Comparison of ENCODE assay signal across 1 cellular context in the genomic region with DNA sequence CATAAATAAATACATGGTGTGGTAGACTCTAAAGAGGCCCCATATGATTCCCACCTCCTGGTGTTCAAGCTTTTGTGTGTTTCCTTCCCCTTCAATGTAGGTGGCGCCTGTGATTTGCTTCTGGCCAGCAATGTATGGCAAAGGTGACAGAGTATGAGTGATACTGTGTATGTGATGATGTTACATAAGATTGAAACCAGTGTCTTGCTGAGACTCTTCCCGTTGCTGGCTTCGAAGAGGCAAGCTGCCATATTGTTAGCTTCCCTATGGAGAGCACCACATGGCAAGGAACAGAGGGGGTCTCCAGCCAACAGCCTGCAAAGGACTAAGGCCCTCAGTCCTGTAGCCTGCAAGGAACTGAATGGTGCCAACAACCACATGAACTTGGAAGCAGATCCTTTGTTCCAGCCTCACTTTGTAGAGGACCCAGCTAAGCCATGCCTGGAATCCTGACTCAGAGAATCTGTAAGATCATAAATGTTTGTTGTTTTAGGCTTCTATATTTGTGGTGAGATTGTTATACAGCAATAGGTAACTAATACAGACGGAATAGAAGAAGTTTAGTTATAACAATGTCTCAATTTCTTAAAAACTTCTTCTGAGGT.
TF ChIP-seq lines count a peak whose summit lies in the region.

No MANE protein-coding gene starts in this region.

TF ChIP-seq in K562, 482 proteins besides CTCF, POLR2A, EP300 and RAD21:
- TF ChIP-seq, protein P1, sequence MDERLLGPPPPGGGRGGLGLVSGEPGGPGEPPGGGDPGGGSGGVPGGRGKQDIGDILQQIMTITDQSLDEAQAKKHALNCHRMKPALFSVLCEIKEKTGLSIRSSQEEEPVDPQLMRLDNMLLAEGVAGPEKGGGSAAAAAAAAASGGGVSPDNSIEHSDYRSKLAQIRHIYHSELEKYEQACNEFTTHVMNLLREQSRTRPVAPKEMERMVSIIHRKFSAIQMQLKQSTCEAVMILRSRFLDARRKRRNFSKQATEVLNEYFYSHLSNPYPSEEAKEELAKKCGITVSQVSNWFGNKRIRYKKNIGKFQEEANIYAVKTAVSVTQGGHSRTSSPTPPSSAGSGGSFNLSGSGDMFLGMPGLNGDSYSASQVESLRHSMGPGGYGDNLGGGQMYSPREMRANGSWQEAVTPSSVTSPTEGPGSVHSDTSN (CRISPR knock-in tag; IDR thresholded peaks at IDR 0.05; ENCODE audit: low read depth), result no peak
- TF ChIP-seq, protein P1 (tag; conservative IDR thresholded peaks at IDR 0.05; ENCODE audit: low read depth), result 0 out of 2 replicates have a peak, but pooled peaks have one; percentile 19
- TF ChIP-seq CTBP1 (IDR thresholded peaks at IDR 0.05; ENCODE audit: borderline replicate concordance), result peak; percentile 25; the same call in 1 of the 2 replicates
- no peak for TF ChIP-seq RAD51 (IDR thresholded peaks at IDR 0.05; ENCODE audit: borderline replicate concordance, low read depth)
- peak; percentile 48 for TF ChIP-seq MEIS2 (IDR thresholded peaks at IDR 0.05; ENCODE audit: partially characterized antibody)
- TF ChIP-seq NR3C1 (CRISPR knock-in tag; IDR thresholded peaks at IDR 0.05), result no peak
- TF ChIP-seq CEBPB (tag; IDR thresholded peaks at IDR 0.05), result no peak
- TF ChIP-seq RBBP5 (IDR thresholded peaks at IDR 0.05; ENCODE audit: borderline replicate concordance, insufficient read depth, low read length, poor library complexity, severe bottlenecking), result no peak
- no peak for TF ChIP-seq TCFL5 (CRISPR knock-in tag; conservative IDR thresholded peaks at IDR 0.05)
- no peak for TF ChIP-seq KDM1A (IDR thresholded peaks at IDR 0.05)
- no peak for TF ChIP-seq SIN3A (IDR thresholded peaks at IDR 0.05; ENCODE audit: borderline replicate concordance in 2 of 2, control insufficient read depth in 1 of 2, low read depth in 2 of 2, low read length in 2 of 2)
- TF ChIP-seq PKNOX1 (IDR thresholded peaks at IDR 0.05), result peak; percentile 27; the same call in 1 of the 2 replicates
- TF ChIP-seq ZNF395 (CRISPR knock-in tag; IDR thresholded peaks at IDR 0.05), result no peak
- TF ChIP-seq FOXK2 (conservative IDR thresholded peaks at IDR 0.05 in 1 of 2, IDR thresholded peaks at IDR 0.05 in 1 of 2; ENCODE audit: low read depth in 2 of 2), result no peak
- no peak for TF ChIP-seq PATZ1 (CRISPR knock-in tag; IDR thresholded peaks at IDR 0.05; ENCODE audit: borderline replicate concordance)
- no peak for TF ChIP-seq ZNF12 (CRISPR knock-in tag; IDR thresholded peaks at IDR 0.05)
- TF ChIP-seq SPI1 (IDR thresholded peaks at IDR 0.05; ENCODE audit: borderline replicate concordance, low read depth, low read length), result no peak
- peak; percentile 30 for TF ChIP-seq CTCFL (IDR thresholded peaks at IDR 0.05; ENCODE audit: borderline replicate concordance, insufficient read depth, low read depth, low read length, poor library complexity, severe bottlenecking)
- no peak for TF ChIP-seq ZBTB7A (IDR thresholded peaks at IDR 0.05; ENCODE audit: borderline replicate concordance, control insufficient read depth, low read depth, low read length)
- TF ChIP-seq BMI1 (IDR thresholded peaks at IDR 0.05; ENCODE audit: low read length), result no peak
- TF ChIP-seq ZNF77 (CRISPR knock-in tag; IDR thresholded peaks at IDR 0.05), result no peak
- TF ChIP-seq ZNF24 (IDR thresholded peaks at IDR 0.05), result no peak
- TF ChIP-seq TAF1 (IDR thresholded peaks at IDR 0.05; ENCODE audit: control insufficient read depth, extremely low read depth, insufficient read depth, low read length, severe bottlenecking), result no peak
- no peak for TF ChIP-seq POLR2H (tag; IDR thresholded peaks at IDR 0.05; ENCODE audit: low read depth)
- 0 out of 2 replicates have a peak, but pooled peaks have one; percentile 8 for TF ChIP-seq ATF3 (IDR thresholded peaks at IDR 0.05)
- TF ChIP-seq ATF3 (CRISPR knock-in tag; conservative IDR thresholded peaks at IDR 0.05), result no peak
- TF ChIP-seq OTX1 (CRISPR knock-in tag; IDR thresholded peaks at IDR 0.05), result no peak
- TF ChIP-seq HINFP (tag; conservative IDR thresholded peaks at IDR 0.05; ENCODE audit: low read depth), result no peak
- no peak for TF ChIP-seq YBX1 (IDR thresholded peaks at IDR 0.05)
- no peak for TF ChIP-seq TSC22D4 (tag; IDR thresholded peaks at IDR 0.05)
- no peak for TF ChIP-seq NCOA2 (IDR thresholded peaks at IDR 0.05; ENCODE audit: partially characterized antibody in 2 of 2)
- TF ChIP-seq ZNF212 (CRISPR knock-in tag; IDR thresholded peaks at IDR 0.05), result no peak
- peak; percentile 20; the same call in 1 of the 2 replicates for TF ChIP-seq NCOR1 (IDR thresholded peaks at IDR 0.05)
- TF ChIP-seq, protein P2, sequence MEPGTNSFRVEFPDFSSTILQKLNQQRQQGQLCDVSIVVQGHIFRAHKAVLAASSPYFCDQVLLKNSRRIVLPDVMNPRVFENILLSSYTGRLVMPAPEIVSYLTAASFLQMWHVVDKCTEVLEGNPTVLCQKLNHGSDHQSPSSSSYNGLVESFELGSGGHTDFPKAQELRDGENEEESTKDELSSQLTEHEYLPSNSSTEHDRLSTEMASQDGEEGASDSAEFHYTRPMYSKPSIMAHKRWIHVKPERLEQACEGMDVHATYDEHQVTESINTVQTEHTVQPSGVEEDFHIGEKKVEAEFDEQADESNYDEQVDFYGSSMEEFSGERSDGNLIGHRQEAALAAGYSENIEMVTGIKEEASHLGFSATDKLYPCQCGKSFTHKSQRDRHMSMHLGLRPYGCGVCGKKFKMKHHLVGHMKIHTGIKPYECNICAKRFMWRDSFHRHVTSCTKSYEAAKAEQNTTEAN (CRISPR knock-in tag; IDR thresholded peaks at IDR 0.05), result no peak
- TF ChIP-seq NKRF (IDR thresholded peaks at IDR 0.05; ENCODE audit: borderline replicate concordance), result no peak
- no peak for TF ChIP-seq LARP7 (IDR thresholded peaks at IDR 0.05)
- no peak for TF ChIP-seq DPF2 (IDR thresholded peaks at IDR 0.05)
TF ChIP-seq in K562: peak in this region for 7.
